ENCODE assay signal across 9 cellular contexts in genomic region chr1:199041173-199041914, GRCh38.
DNase-seq lines count a peak whose midpoint lies in the region; ATAC-seq and TF ChIP-seq lines count a peak whose summit lies in the region.
"Had no signal": no experiment of that assay in that cellular context is flagged by ENCODE, and none has a peak within 500 bp of the region (broad histone marks: within the 10 kb centered on the region; RNA-seq: fewer than 3 reads in every experiment).

No MANE protein-coding gene starts in this region.

- H3K4me1 ChIP-seq in gastroesophageal sphincter: no peaks in the 10 kb centered on the region

- POLR2A ChIA-PET in T-cell (lab: Charles Lee): no interaction called here

- TF ChIP-seq EP300 in gastroesophageal sphincter (IDR thresholded peaks at IDR 0.05): no peak

- no peak overlapping the region for H3K27ac ChIP-seq in gastroesophageal sphincter
- H3K27ac ChIP-seq: C4-2B had no signal

- no peak for DNase-seq in activated T-cell treated with anti-CD3 and anti-CD28 coated beads, Interleukin-2, amount 50 U/mL, for 24 hours
- no peak for DNase-seq in activated T-cell treated with anti-CD3 and anti-CD28 coated beads, Interleukin-2, amount 50 U/mL, for 48 hours
- peak in 2 of 34 experiments; percentile 1 to 2 for DNase-seq in T-cell
- no peak for DNase-seq in glomerular visceral epithelial cell (ENCODE audit: extremely low spot score)
- DNase-seq in OCI-M2 (lab: John Stamatoyannopoulos, UW; ENCODE audit: unreplicated experiment): no peak

- TF ChIP-seq CTCF in gastroesophageal sphincter (IDR thresholded peaks at IDR 0.05): no peak

- no peaks in the 10 kb centered on the region for H3K27me3 ChIP-seq in gastroesophageal sphincter

- no peaks in the 10 kb centered on the region for H3K36me3 Mint-ChIP-seq in activated T-cell treated with anti-CD3 and anti-CD28 coated beads, Interleukin-2, amount 50 U/mL, for 24 hours (ENCODE audit: low read depth)
- H3K36me3 Mint-ChIP-seq in T-cell: no peaks in the 10 kb centered on the region
- H3K36me3 Mint-ChIP-seq in stimulated activated naive CD8-positive, alpha-beta T cell treated with anti-CD3 and anti-CD28 coated beads, Interleukin-15, Interleukin-2, amounts not matched to agents 100 ng/mL and 50 ng/mL, for 24 hours (ENCODE audit: low read depth): no peaks in the 10 kb centered on the region

- ATAC-seq in HG03097 (IDR thresholded peaks at IDR 0.05; ENCODE audit: low FRiP score, unreplicated experiment): peak; percentile 92
- ATAC-seq in T-cell (replicated peaks in 1 of 4): peak; percentile 55 to 79 (median 78)
- no peak for ATAC-seq in gastroesophageal sphincter

- 14 to 47% methylated on average over 4 of the region's 4 CpGs for WGBS in gastroesophageal sphincter (ENCODE audit: low coverage in 1 of 2), 2 donors

- H3K36me3 ChIP-seq in gastroesophageal sphincter: no peaks in the 10 kb centered on the region

- TF ChIP-seq POLR2A in gastroesophageal sphincter (IDR thresholded peaks at IDR 0.05): no peak

- H3K4me3 ChIP-seq in gastroesophageal sphincter: no peak overlapping the region

- CTCF ChIA-PET in T-cell (lab: Charles Lee): interaction anchor here (0.6 kb wide), 2 partner anchors 258 to 696 kb away, joined by 3 to 4 read pairs; no protein-coding TSS in a partner anchor

- no peaks in the 10 kb centered on the region for H3K9me3 ChIP-seq in gastroesophageal sphincter

- no peaks in the 10 kb centered on the region for H3K27me3 Mint-ChIP-seq in activated T-cell treated with anti-CD3 and anti-CD28 coated beads, Interleukin-2, amount 50 U/mL, for 24 hours
- no peaks in the 10 kb centered on the region for H3K27me3 Mint-ChIP-seq in T-cell
- no peaks in the 10 kb centered on the region for H3K27me3 Mint-ChIP-seq in stimulated activated naive CD8-positive, alpha-beta T cell treated with anti-CD3 and anti-CD28 coated beads, Interleukin-15, Interleukin-2, amounts not matched to agents 100 ng/mL and 50 ng/mL, for 24 hours

- H3K4me3 Mint-ChIP-seq in activated T-cell treated with anti-CD3 and anti-CD28 coated beads, Interleukin-2, amount 50 U/mL, for 24 hours: peak overlapping the region; percentile 22
- peak overlapping the region in 2 of 3 donors; percentile 0 to 26 for H3K4me3 Mint-ChIP-seq in T-cell
- H3K4me3 Mint-ChIP-seq in stimulated activated naive CD8-positive, alpha-beta T cell treated with anti-CD3 and anti-CD28 coated beads, Interleukin-15, Interleukin-2, amounts not matched to agents 100 ng/mL and 50 ng/mL, for 24 hours: peak overlapping the region; percentile 51

- H3K4me1 Mint-ChIP-seq in activated T-cell treated with anti-CD3 and anti-CD28 coated beads, Interleukin-2, amount 50 U/mL, for 24 hours (ENCODE audit: low read depth): peaks cover 27% of the 10 kb centered on the region
- peaks cover 28 to 36% (median 29%) of the 10 kb centered on the region in 3 donors for H3K4me1 Mint-ChIP-seq in T-cell
- H3K4me1 Mint-ChIP-seq in stimulated activated naive CD8-positive, alpha-beta T cell treated with anti-CD3 and anti-CD28 coated beads, Interleukin-15, Interleukin-2, amounts not matched to agents 100 ng/mL and 50 ng/mL, for 24 hours (ENCODE audit: low read depth): peaks cover 29% of the 10 kb centered on the region

- H3K27ac Mint-ChIP-seq in activated T-cell treated with anti-CD3 and anti-CD28 coated beads, Interleukin-2, amount 50 U/mL, for 24 hours: peak overlapping the region; percentile 74
- no peak overlapping the region for H3K27ac Mint-ChIP-seq in T-cell
- H3K27ac Mint-ChIP-seq in stimulated activated naive CD8-positive, alpha-beta T cell treated with anti-CD3 and anti-CD28 coated beads, Interleukin-15, Interleukin-2, amounts not matched to agents 100 ng/mL and 50 ng/mL, for 24 hours: peak overlapping the region; percentile 71

- no peaks in the 10 kb centered on the region for H3K9me3 Mint-ChIP-seq in activated T-cell treated with anti-CD3 and anti-CD28 coated beads, Interleukin-2, amount 50 U/mL, for 24 hours
- no peaks in the 10 kb centered on the region for H3K9me3 Mint-ChIP-seq in T-cell
- H3K9me3 Mint-ChIP-seq in stimulated activated naive CD8-positive, alpha-beta T cell treated with anti-CD3 and anti-CD28 coated beads, Interleukin-15, Interleukin-2, amounts not matched to agents 100 ng/mL and 50 ng/mL, for 24 hours: no peaks in the 10 kb centered on the region

Comparison
In these comparisons a context has a peak if more than half of its experiments do, and no peak if none do; other contexts are left out.
1. H3K27ac Mint-ChIP-seq: peak in activated T-cell treated with anti-CD3 and anti-CD28 coated beads, Interleukin-2, amount 50 U/mL, for 24 hours (single experiment) and stimulated activated naive CD8-positive, alpha-beta T cell treated with anti-CD3 and anti-CD28 coated beads, Interleukin-15, Interleukin-2, amounts not matched to agents 100 ng/mL and 50 ng/mL, for 24 hours (single experiment); none in T-cell (0 of 2).
2. Peak in every context shown above with its lines, with median percentiles within 50 percentile points of each other: H3K4me3 Mint-ChIP-seq.